Comparison of ENCODE assay signal across 19 cellular contexts in genomic region chrX:106042296-106042695, GRCh38. TPM values are rescaled to one million over a fixed set of nuclear protein-coding genes. Genes with fewer than 3 reads are reported as not detected.
DNase-seq lines count a peak whose midpoint lies in the region; TF ChIP-seq lines count a peak whose summit lies in the region.
"Had no signal": no experiment of that assay in that cellular context is flagged by ENCODE, and none has a peak within 500 bp of the region (broad histone marks: within the 10 kb centered on the region; RNA-seq: fewer than 3 reads in every experiment).

No MANE protein-coding gene starts in this region.

- no peak overlapping the region for H3K4me2 ChIP-seq in neuronal stem cell (ENCODE audit: insufficient read depth, low read length, poor library complexity, severe bottlenecking)

- no peak overlapping the region for H3K18ac ChIP-seq in neuronal stem cell (ENCODE audit: low read length)

- H3K4ac ChIP-seq in neuronal stem cell (ENCODE audit: low read length), result no peak overlapping the region

- no peak overlapping the region for H2AFZ ChIP-seq in neuronal stem cell (ENCODE audit: low read length)
- H2AFZ ChIP-seq: GM23248 had no signal

- no peak overlapping the region for H3K23ac ChIP-seq in neuronal stem cell (ENCODE audit: low read depth, low read length, poor library complexity)

- intact Hi-C loops in colonic mucosa (cut with DNase I) (no loop called here), prostate gland (cut with DNase I) (no loop called here)

- H4K91ac ChIP-seq in neuronal stem cell (ENCODE audit: low read depth, low read length, poor library complexity), result no peak overlapping the region

- H3K36me3 ChIP-seq in colonic mucosa (no peaks in the 10 kb centered on the region), prostate gland (no peaks in the 10 kb centered on the region), brain microvascular endothelial cell (replicated peaks) (no peaks in the 10 kb centered on the region), neuronal stem cell (replicated peaks in 1 of 2; ENCODE audit: control insufficient read depth in 2 of 2, insufficient read depth in 2 of 2, low read length in 2 of 2) (no peaks in the 10 kb centered on the region)
- H3K36me3 ChIP-seq: BE2C had no signal

- H3K27me3 ChIP-seq in colonic mucosa (no peaks in the 10 kb centered on the region), prostate gland (replicated peaks; ENCODE audit: insufficient read depth) (no peaks in the 10 kb centered on the region), brain microvascular endothelial cell (replicated peaks) (no peaks in the 10 kb centered on the region), neuronal stem cell (ENCODE audit: control insufficient read depth in 3 of 3, insufficient read depth in 3 of 3, low read depth in 1 of 3, low read length in 3 of 3) (peaks cover 0 to 12% (median 0%) of the 10 kb centered on the region in 3 experiments)
- H3K27me3 ChIP-seq: BE2C had no signal

- no peaks in the 10 kb centered on the region for H3K4me1 ChIP-seq in colonic mucosa
- no peaks in the 10 kb centered on the region for H3K4me1 ChIP-seq in prostate gland (replicated peaks)
- H3K4me1 ChIP-seq in neuronal stem cell (ENCODE audit: control insufficient read depth in 2 of 2, insufficient read depth in 1 of 2, low read depth in 1 of 2, low read length in 2 of 2), result peaks cover 0 to 3% of the 10 kb centered on the region in 2 donors
- H3K4me1 ChIP-seq: BE2C had no signal

- no peak overlapping the region for H2BK120ac ChIP-seq in neuronal stem cell (ENCODE audit: low read depth, low read length)

- in situ Hi-C loops in brain microvascular endothelial cell (cut with HindIII; ENCODE audit: low pct_ligation_motif_present, low sequenced_read_pairs), result no loop called here

- no peak overlapping the region for H3K14ac ChIP-seq in neuronal stem cell (ENCODE audit: low read length)

- H3K9ac ChIP-seq in colonic mucosa (ENCODE audit: low read depth in 2 of 2, low read length in 2 of 2) (no peak overlapping the region), neuronal stem cell (ENCODE audit: low read depth, low read length, poor library complexity) (no peak overlapping the region)
- H3K9ac ChIP-seq: GM23248 had no signal

- no peak overlapping the region for H4K8ac ChIP-seq in neuronal stem cell (ENCODE audit: low read depth, low read length)

- no peak overlapping the region for H2BK15ac ChIP-seq in neuronal stem cell (ENCODE audit: low read length)

- DNase-seq in H4 (ENCODE audit: low spot score) (peak; percentile 29), LNCaP clone FGC (ENCODE audit: low read depth) (peak; percentile 93), colonic mucosa (peak; percentile 22), prostate gland (ENCODE audit: low spot score) (peak; percentile 58), NCI-H2196 (lab: John Stamatoyannopoulos, UW; ENCODE audit: unreplicated experiment) (no peak), brain microvascular endothelial cell (no peak), neuronal stem cell (ENCODE audit: low spot score) (no peak)
- DNase-seq in activated CD4-positive, alpha-beta T cell treated with anti-CD3 and anti-CD28 coated beads, Interleukin-2, amount 50 U/mL, for 1 hour, result no peak
- DNase-seq: ACHN; BE2C; C1 segment of cervical spinal cord; CD4-positive, CD25-positive, alpha-beta regulatory T cell; CD8-positive, alpha-beta memory T cell; COR-L47; DND-41; GM23248; HCEC 1CT had no signal

- H3K4me3 ChIP-seq in LNCaP clone FGC (ENCODE audit: low read depth, low read length), result no peak overlapping the region
- no peak overlapping the region for H3K4me3 ChIP-seq in colonic mucosa
- no peak overlapping the region for H3K4me3 ChIP-seq in prostate gland
- no peak overlapping the region for H3K4me3 ChIP-seq in brain microvascular endothelial cell (ENCODE audit: low read depth, low read length)
- H3K4me3 ChIP-seq in neuronal stem cell (ENCODE audit: low read length in 2 of 2), result no peak overlapping the region
- H3K4me3 ChIP-seq: GM23248, K562 had no signal

- WGBS in prostate gland, result 27% methylated on average over 2 of the region's 2 CpGs
- no CpG with 5 or more reads among the region's 2 CpGs for WGBS in neuronal stem cell (ENCODE audit: extremely low coverage in 2 of 2, insufficient read length in 2 of 2, insufficient replicate concordance in 1 of 2), 2 donors

- TF ChIP-seq CTCF in LNCaP clone FGC (IDR thresholded peaks at IDR 0.05; ENCODE audit: control insufficient read depth, extremely low read depth, insufficient read depth) (no peak), colonic mucosa (IDR thresholded peaks at IDR 0.05) (no peak), prostate gland (IDR thresholded peaks at IDR 0.05) (no peak), brain microvascular endothelial cell (IDR thresholded peaks at IDR 0.05; ENCODE audit: low read depth, low read length, missing control alignments) (no peak)

- no peaks in the 10 kb centered on the region for H3K79me1 ChIP-seq in neuronal stem cell (ENCODE audit: low read depth, low read length)

- H2BK12ac ChIP-seq in neuronal stem cell (ENCODE audit: low read length), result no peak overlapping the region

- no peak overlapping the region for H3K27ac ChIP-seq in colonic mucosa
- no peak overlapping the region for H3K27ac ChIP-seq in prostate gland
- no peak overlapping the region for H3K27ac ChIP-seq in brain microvascular endothelial cell
- no peak overlapping the region for H3K27ac ChIP-seq in neuronal stem cell (replicated peaks; ENCODE audit: low read length)
- H3K27ac ChIP-seq: GM23248 had no signal

- H3K9me3 ChIP-seq in colonic mucosa (no peaks in the 10 kb centered on the region), prostate gland (no peaks in the 10 kb centered on the region), neuronal stem cell (replicated peaks in 1 of 2; ENCODE audit: control insufficient read depth in 2 of 2, insufficient read depth in 1 of 2, low read depth in 1 of 2, low read length in 2 of 2) (no peaks in the 10 kb centered on the region)
- H3K9me3 ChIP-seq: BE2C had no signal

- no peak overlapping the region for H2AK5ac ChIP-seq in neuronal stem cell (ENCODE audit: low read depth, low read length)

- no peak overlapping the region for H2BK5ac ChIP-seq in neuronal stem cell (ENCODE audit: low read length)

- TF ChIP-seq POLR2A in prostate gland (IDR thresholded peaks at IDR 0.05), result no peak

RNA-seq across cellular contexts. Expression of gene SERPINA7, which starts 3.8 kb away (rescaled TPM):
- not detected in 2 replicates for total RNA-seq in H4 (2014; rRNA removed; shearing (Covaris generic))
- under 1 TPM in 1 of 2 donors, not detected in 1; 0.62 TPM for total RNA-seq in colonic mucosa
- total RNA-seq in prostate gland, result not detected
- polyA plus RNA-seq in neuronal stem cell (2013, experiment 1 of 2), result not detected
- not detected for polyA plus RNA-seq in neuronal stem cell (2013, experiment 2 of 2)
- total RNA-seq: CD4-positive, CD25-positive, alpha-beta regulatory T cell; CD8-positive, alpha-beta memory T cell; GM23248; HT1080; K562 had no signal
- polyA plus RNA-seq: CD4-positive, CD25-positive, alpha-beta regulatory T cell; CD8-positive, alpha-beta memory T cell; GM23248; K562 had no signal

Comparison
In these comparisons a context has a peak if more than half of its experiments do, and no peak if none do; other contexts are left out.
1. DNase-seq: peak in H4 (single experiment), LNCaP clone FGC (single experiment), colonic mucosa (single experiment) and prostate gland (single experiment); none in NCI-H2196 (single experiment), brain microvascular endothelial cell (single experiment), activated CD4-positive, alpha-beta T cell treated with anti-CD3 and anti-CD28 coated beads, Interleukin-2, amount 50 U/mL, for 1 hour (single experiment) and neuronal stem cell (single experiment).